In genomic region chr5:74536658-74537057, GRCh38 we compare ENCODE assay signal across 23 cellular contexts.
A peak's percentile ranks its signal among the peaks of the same experiment; 100 is the strongest.
DNase-seq lines count a peak whose midpoint lies in the region; ATAC-seq, FAIRE-seq and TF ChIP-seq lines count a peak whose summit lies in the region.
"Had no signal": no experiment of that assay in that cellular context is flagged by ENCODE, and none has a peak within 500 bp of the region (broad histone marks: within the 10 kb centered on the region; RNA-seq: fewer than 3 reads in every experiment).

No MANE protein-coding gene starts in this region.

- H3K9ac ChIP-seq in HUES64 (ENCODE audit: low read depth, low read length) (peak overlapping the region; percentile 17; the same call in 1 of the 2 replicates), H1 (replicated peaks in 1 of 4; ENCODE audit: extremely low read depth in 1 of 4, low read depth in 3 of 4, low read length in 3 of 4) (no peak overlapping the region)

- H4K20me1 ChIP-seq in H1 (replicated peaks in 1 of 2; ENCODE audit: control insufficient read depth in 1 of 2, insufficient read depth in 2 of 2, low read length in 2 of 2): no peaks in the 10 kb centered on the region

- CTCF ChIA-PET in H1 (lab: Charles Lee; ENCODE audit: partially characterized antibody): interaction anchor here (1.2 kb wide), 1 partner anchor 72 kb away, joined by 3 read pairs; no protein-coding TSS in a partner anchor

- H3K23me2 ChIP-seq in H1 (ENCODE audit: low read depth, low read length): 0 out of 2 replicates have a peak, but pooled peaks cover 2% of the 10 kb centered on the region

- TF ChIP-seq RAD21 in H1 (IDR thresholded peaks at IDR 0.05 in 1 of 2, conservative IDR thresholded peaks at IDR 0.05 in 1 of 2; ENCODE audit: low read depth in 2 of 2, low read length in 2 of 2): no peak

- no peak for FAIRE-seq in H1 (lab: Jason Lieb, UNC)
- FAIRE-seq: GM12878, H54 had no signal

- no peak overlapping the region for H3K14ac ChIP-seq in H1 (ENCODE audit: insufficient read length)

- H3K9me3 ChIP-seq in HUES64 (ENCODE audit: insufficient read depth, low read depth, low read length) (peaks cover 29% of the 10 kb centered on the region), H1 (ENCODE audit: insufficient read depth in 2 of 2, low read depth in 1 of 2, low read length in 1 of 2) (peaks cover 7 to 8% of the 10 kb centered on the region in 2 experiments), upper lobe of right lung (no peaks in the 10 kb centered on the region)

- H3K4me1 Mint-ChIP-seq in nephron progenitor cell: peaks cover 16% of the 10 kb centered on the region
- H3K4me1 Mint-ChIP-seq: CD4-positive, alpha-beta memory T cell had no signal

- peaks cover 47% of the 10 kb centered on the region for H3K9me3 Mint-ChIP-seq in nephron progenitor cell

- H3K23ac ChIP-seq in H1 (ENCODE audit: insufficient read length): no peak overlapping the region

- DNase-seq in H1 (ENCODE audit: low read depth in 1 of 2, low spot score in 2 of 2) (no peak), nephron progenitor cell (no peak), lower leg skin (ENCODE audit: low spot score in 2 of 2) (no peak), DMS79 (lab: John Stamatoyannopoulos, UW) (no peak), upper lobe of right lung (no peak), mesenteric fat pad (ENCODE audit: low spot score) (no peak)
- DNase-seq: C1 segment of cervical spinal cord; Caco-2; CD4-positive, alpha-beta memory T cell; EL; GDM1; NCI-H1048; NCI-H1417; NCI-H1694; NCI-H2029 treated with DMSO at 0.1 percent for 48 hours; NCI-H2227 treated with DMSO at 0.1 percent for 48 hours; NCI-H526 treated with DMSO at 0.1 percent for 48 hours; SHP77 had no signal

- no peak overlapping the region for H3K4me3 Mint-ChIP-seq in nephron progenitor cell
- H3K4me3 Mint-ChIP-seq: CD4-positive, alpha-beta memory T cell had no signal

- TF ChIP-seq CTCF in H1 (IDR thresholded peaks at IDR 0.05; ENCODE audit: control extremely low read depth in 1 of 3, insufficient read depth in 1 of 3, low read depth in 1 of 3, low read length in 3 of 3) (no peak), nephron progenitor cell (IDR thresholded peaks at IDR 0.05) (no peak), lower leg skin (IDR thresholded peaks at IDR 0.05) (no peak), upper lobe of right lung (IDR thresholded peaks at IDR 0.05) (no peak)

- H3K56ac ChIP-seq in H1 (replicated peaks; ENCODE audit: insufficient read length, low read depth, low read length): no peak overlapping the region

- no peak for TF ChIP-seq POLR2A in H1 (IDR thresholded peaks at IDR 0.05; ENCODE audit: control extremely low read depth in 1 of 2, low read depth in 2 of 2, low read length in 2 of 2)
- TF ChIP-seq POLR2A in lower leg skin (IDR thresholded peaks at IDR 0.05): no peak

- H3K27me3 ChIP-seq in HUES64 (ENCODE audit: insufficient read depth, low read length) (no peaks in the 10 kb centered on the region), H1 (replicated peaks in 1 of 4; ENCODE audit: control insufficient read depth in 3 of 4, extremely low read depth in 1 of 4, insufficient read depth in 3 of 4, low read length in 3 of 4) (no peaks in the 10 kb centered on the region), upper lobe of right lung (no peaks in the 10 kb centered on the region)

- POLR2A ChIA-PET in H1 (lab: Charles Lee; ENCODE audit: partially characterized antibody): interaction anchor here (1.2 kb wide), 2 partner anchors 17 to 103 kb away, joined by 3 to 4 read pairs; partner anchors contain the start of gene ENC1

- intact Hi-C loops in lower leg skin (cut with DNase I; ENCODE audit: low total_unique reads) (no loop called here), upper lobe of right lung (cut with DNase I) (no loop called here)

- no peaks in the 10 kb centered on the region for H3K27me3 Mint-ChIP-seq in nephron progenitor cell (ENCODE audit: low read depth, poor library complexity)

- peak overlapping the region; percentile 11 for H3K27ac Mint-ChIP-seq in nephron progenitor cell
- H3K27ac Mint-ChIP-seq: CD4-positive, alpha-beta memory T cell had no signal

- no peaks in the 10 kb centered on the region for H3K79me1 ChIP-seq in H1 (ENCODE audit: low read depth, low read length)

- H3K4me1 ChIP-seq in HUES64 (ENCODE audit: insufficient read depth, low read length) (peaks cover 39% of the 10 kb centered on the region), H1 (replicated peaks in 1 of 4; ENCODE audit: control insufficient read depth in 3 of 4, insufficient read depth in 4 of 4, low read length in 3 of 4) (peaks cover 0 to 4% (median 2%) of the 10 kb centered on the region in 4 experiments; a peak in 4 of 7 replicates), upper lobe of right lung (peaks cover 8% of the 10 kb centered on the region)

- no peak overlapping the region for H4K8ac ChIP-seq in H1 (ENCODE audit: extremely low read depth, insufficient read depth, low read length)

- H3K27ac ChIP-seq in HUES64 (ENCODE audit: low read depth, low read length): peak overlapping the region; percentile 49
- H3K27ac ChIP-seq in H1 (ENCODE audit: low read depth, low read length): no peak overlapping the region
- H3K27ac ChIP-seq in upper lobe of right lung: no peak overlapping the region
- H3K27ac ChIP-seq: RWPE1 had no signal

- H2BK5ac ChIP-seq in H1 (ENCODE audit: low read depth, low read length): no peak overlapping the region

- peaks cover 27% of the 10 kb centered on the region for H3K36me3 Mint-ChIP-seq in nephron progenitor cell (ENCODE audit: low read depth)
- H3K36me3 Mint-ChIP-seq: CD4-positive, alpha-beta memory T cell had no signal

- H2BK20ac ChIP-seq in H1 (ENCODE audit: low read length): no peak overlapping the region

- no peak overlapping the region for H4K5ac ChIP-seq in H1 (ENCODE audit: insufficient read length, low read depth, low read length)

- no peak overlapping the region for H2AK5ac ChIP-seq in H1 (ENCODE audit: low read depth, low read length)

- TF ChIP-seq EP300 in H1 (IDR thresholded peaks at IDR 0.05; ENCODE audit: borderline replicate concordance in 1 of 2, low read depth in 2 of 2, low read length in 2 of 2): no peak

- no peak overlapping the region for H2BK120ac ChIP-seq in H1 (replicated peaks; ENCODE audit: low read depth, low read length)

- no peaks in the 10 kb centered on the region for H3K79me2 ChIP-seq in H1 (ENCODE audit: control insufficient read depth in 1 of 2, insufficient read depth in 2 of 2, low read length in 2 of 2)

- H3K4me3 ChIP-seq in HUES64 (ENCODE audit: low read length) (no peak overlapping the region), H1 (ENCODE audit: extremely low read depth in 1 of 4, insufficient read depth in 2 of 4, low read depth in 3 of 4, low read length in 4 of 4) (peak overlapping the region in 1 of 4 experiments; percentile 31; a peak in 1 of 8 replicates), lower leg skin (ENCODE audit: low read depth, poor library complexity, severe bottlenecking) (no peak overlapping the region), upper lobe of right lung (no peak overlapping the region)
- H3K4me3 ChIP-seq: GM12878 had no signal

- no peak overlapping the region for H3K4ac ChIP-seq in H1 (replicated peaks; ENCODE audit: insufficient read length, low read depth, low read length)

- no peak for ATAC-seq in upper lobe of right lung
- ATAC-seq: GM12878, Panc1 had no signal

- peak overlapping the region; percentile 8 to 47; a peak in 1 of 4 replicates for H3K4me2 ChIP-seq in H1 (ENCODE audit: insufficient read depth in 1 of 2, low read depth in 2 of 2, low read length in 2 of 2)

- no peak overlapping the region for H2BK12ac ChIP-seq in H1 (ENCODE audit: low read depth, low read length)

- WGBS in HUES64: 42% methylated on average over 1 of the region's 1 CpG
- 63% methylated on average over 1 of the region's 1 CpG; no CpG with 5 or more reads in 1 of the 2 experiments for WGBS in H1 (ENCODE audit: extremely low coverage in 1 of 2, insufficient coverage in 1 of 2, insufficient read length in 1 of 2, insufficient replicate concordance in 2 of 2, low coverage in 1 of 2, low lambda C conversion rate in 2 of 2, missing lambda C conversion rate in 1 of 2), 2 experiments
- 97% methylated on average over 1 of the region's 1 CpG for WGBS in lower leg skin, 2 donors

- no peak overlapping the region for H3K18ac ChIP-seq in H1 (ENCODE audit: extremely low read depth, low read length)

- no peaks in the 10 kb centered on the region for H3K36me3 ChIP-seq in HUES64 (ENCODE audit: insufficient read depth, low read length)
- H3K36me3 ChIP-seq in H1 (ENCODE audit: control insufficient read depth in 2 of 4, insufficient read depth in 4 of 4, low read length in 3 of 4): peaks cover 0 to 2% (median 0%) of the 10 kb centered on the region in 4 experiments; a peak in 1 of 8 replicates
- H3K36me3 ChIP-seq in upper lobe of right lung: no peaks in the 10 kb centered on the region

- H2BK15ac ChIP-seq in H1 (ENCODE audit: low read length): no peak overlapping the region

- H2AFZ ChIP-seq in H1 (ENCODE audit: low read length): peak overlapping the region; percentile 70; the same call in 1 of the 2 replicates

- H4K91ac ChIP-seq in H1 (replicated peaks; ENCODE audit: insufficient read length, low read length): no peak overlapping the region

TF ChIP-seq in H1, 55 proteins besides CTCF, POLR2A, EP300 and RAD21:
- TF ChIP-seq CEBPB (IDR thresholded peaks at IDR 0.05; ENCODE audit: low read depth, low read length): no peak
- no peak for TF ChIP-seq SIX5 (IDR thresholded peaks at IDR 0.05; ENCODE audit: low read depth, low read length)
- TF ChIP-seq CREB1 (IDR thresholded peaks at IDR 0.05): no peak
- TF ChIP-seq RBBP5 (IDR thresholded peaks at IDR 0.05; ENCODE audit: borderline replicate concordance, low read depth, low read length): no peak
- no peak for TF ChIP-seq CHD2 (IDR thresholded peaks at IDR 0.05; ENCODE audit: low read length)
- TF ChIP-seq SIN3A (conservative IDR thresholded peaks at IDR 0.05 in 1 of 2, IDR thresholded peaks at IDR 0.05 in 1 of 2; ENCODE audit: low read depth in 1 of 2, low read length in 2 of 2): no peak
- TF ChIP-seq SIRT6 (IDR thresholded peaks at IDR 0.05; ENCODE audit: low read length): no peak
- TF ChIP-seq KDM4A (IDR thresholded peaks at IDR 0.05; ENCODE audit: low read depth, low read length, severe bottlenecking): no peak
- TF ChIP-seq CTBP2 (IDR thresholded peaks at IDR 0.05; ENCODE audit: borderline replicate concordance, insufficient read depth, insufficient read length, low read length): no peak
- no peak for TF ChIP-seq SP2 (IDR thresholded peaks at IDR 0.05; ENCODE audit: low read length)
- TF ChIP-seq ASH2L (IDR thresholded peaks at IDR 0.05; ENCODE audit: low read length): no peak
